ENCODE assay signal across 8 cellular contexts in genomic region chr11:83681045-83681781, GRCh38.
DNase-seq lines count a peak whose midpoint lies in the region; ATAC-seq and TF ChIP-seq lines count a peak whose summit lies in the region.

No MANE protein-coding gene starts in this region.

- H3K4me3 ChIP-seq in naive thymus-derived CD4-positive, alpha-beta T cell (ENCODE audit: low read length) = no peak overlapping the region

- DNase-seq in retina (peak; percentile 70), NCI-H446 treated with DMSO at 0.1 percent for 48 hours (lab: John Stamatoyannopoulos, UW) (no peak)
- no peak for DNase-seq in naive thymus-derived CD4-positive, alpha-beta T cell

- H3K4me3 Mint-ChIP-seq in naive thymus-derived CD4-positive, alpha-beta T cell = no peak overlapping the region

- CTCF ChIA-PET in naive thymus-derived CD4-positive, alpha-beta T cell (lab: Charles Lee) = no interaction called here

- peak overlapping the region; percentile 51 for H3K27ac ChIP-seq in VCaP
- H3K27ac ChIP-seq in naive thymus-derived CD4-positive, alpha-beta T cell (ENCODE audit: low read depth, low read length) = no peak overlapping the region

- H3K36me3 ChIP-seq in naive thymus-derived CD4-positive, alpha-beta T cell (ENCODE audit: control insufficient read depth in 2 of 3, insufficient read depth in 3 of 3, low read length in 3 of 3) = no peaks in the 10 kb centered on the region

- no peaks in the 10 kb centered on the region for H3K9me3 ChIP-seq in naive thymus-derived CD4-positive, alpha-beta T cell (ENCODE audit: control insufficient read depth in 2 of 3, low read length in 3 of 3)

- H3K27me3 ChIP-seq in naive thymus-derived CD4-positive, alpha-beta T cell (ENCODE audit: control insufficient read depth in 2 of 2, insufficient read depth in 2 of 2, low read length in 2 of 2) = no peaks in the 10 kb centered on the region

- TF ChIP-seq CTCF in VCaP (conservative IDR thresholded peaks at IDR 0.05) = no peak

- H3K4me1 ChIP-seq in naive thymus-derived CD4-positive, alpha-beta T cell (ENCODE audit: control insufficient read depth in 2 of 2, insufficient read depth in 2 of 2, low read length in 2 of 2) = no peaks in the 10 kb centered on the region

- no peaks in the 10 kb centered on the region for H3K4me1 Mint-ChIP-seq in naive thymus-derived CD4-positive, alpha-beta T cell

- peaks cover 0 to 9% (median 0%) of the 10 kb centered on the region in 11 donors for H3K9me3 Mint-ChIP-seq in naive thymus-derived CD4-positive, alpha-beta T cell

- H3K36me3 Mint-ChIP-seq in naive thymus-derived CD4-positive, alpha-beta T cell = no peaks in the 10 kb centered on the region

- ATAC-seq in GM19023 (IDR thresholded peaks at IDR 0.05; ENCODE audit: unreplicated experiment) (peak; percentile 51), HG03039 (IDR thresholded peaks at IDR 0.05; ENCODE audit: unreplicated experiment) (peak; percentile 38), GM19397 (IDR thresholded peaks at IDR 0.05; ENCODE audit: unreplicated experiment) (no peak), esophagus mucosa (no peak)
- ATAC-seq in naive thymus-derived CD4-positive, alpha-beta T cell = no peak

- intact Hi-C loops in naive thymus-derived CD4-positive, alpha-beta T cell (cut with micrococcal nuclease) = no loop called here

- H3K27ac Mint-ChIP-seq in naive thymus-derived CD4-positive, alpha-beta T cell = no peak overlapping the region

- H3K27me3 Mint-ChIP-seq in naive thymus-derived CD4-positive, alpha-beta T cell = peaks cover 4 to 31% (median 14%) of the 10 kb centered on the region in 5 donors

- POLR2A ChIA-PET in naive thymus-derived CD4-positive, alpha-beta T cell (lab: Charles Lee) = no interaction called here

Comparison
In these comparisons a context has a peak if more than half of its experiments do, and no peak if none do; other contexts are left out.
1. ATAC-seq: peak in GM19023 (single experiment) and HG03039 (single experiment); none in GM19397 (single experiment), esophagus mucosa (single experiment) and naive thymus-derived CD4-positive, alpha-beta T cell (single experiment).